In genomic region chr11:123360267-123360936, GRCh38 we compare ENCODE assay signal across 16 cellular contexts.
DNase-seq lines count a peak whose midpoint lies in the region; ATAC-seq and TF ChIP-seq lines count a peak whose summit lies in the region.
"Had no signal": no experiment of that assay in that cellular context is flagged by ENCODE, and none has a peak within 500 bp of the region (broad histone marks: within the 10 kb centered on the region; RNA-seq: fewer than 3 reads in every experiment).

No MANE protein-coding gene starts in this region.

- no peaks in the 10 kb centered on the region for H3K9me3 Mint-ChIP-seq in activated naive CD4-positive, alpha-beta T cell treated with anti-CD3 and anti-CD28 coated beads for 36 hours
- H3K9me3 Mint-ChIP-seq in activated naive CD8-positive, alpha-beta T cell treated with anti-CD3 and anti-CD28 coated beads, Interleukin-2, amount 10 ng/mL, durations not matched to agents 7 days and 5 days: no peaks in the 10 kb centered on the region
- no peaks in the 10 kb centered on the region for H3K9me3 Mint-ChIP-seq in neural crest cell
- H3K9me3 Mint-ChIP-seq: GM23338 had no signal

- H3K27ac Mint-ChIP-seq in activated naive CD4-positive, alpha-beta T cell treated with anti-CD3 and anti-CD28 coated beads for 36 hours: no peak overlapping the region
- H3K27ac Mint-ChIP-seq in T-helper 17 cell: no peak overlapping the region
- H3K27ac Mint-ChIP-seq in activated naive CD8-positive, alpha-beta T cell treated with anti-CD3 and anti-CD28 coated beads, Interleukin-2, amount 10 ng/mL, durations not matched to agents 7 days and 5 days: no peak overlapping the region
- H3K27ac Mint-ChIP-seq in neural crest cell (ENCODE audit: unreplicated experiment): no peak overlapping the region
- H3K27ac Mint-ChIP-seq: B cell, GM23338 had no signal

- H3K27me3 Mint-ChIP-seq in activated naive CD4-positive, alpha-beta T cell treated with anti-CD3 and anti-CD28 coated beads for 36 hours (ENCODE audit: low read depth): peaks cover 44% of the 10 kb centered on the region
- H3K27me3 Mint-ChIP-seq in T-helper 17 cell (peaks cover 60% of the 10 kb centered on the region), neural crest cell (ENCODE audit: low read depth) (peaks cover 81% of the 10 kb centered on the region)
- peaks cover 16% of the 10 kb centered on the region for H3K27me3 Mint-ChIP-seq in activated naive CD8-positive, alpha-beta T cell treated with anti-CD3 and anti-CD28 coated beads, Interleukin-2, amount 10 ng/mL, durations not matched to agents 7 days and 5 days

- DNase-seq in activated naive CD4-positive, alpha-beta T cell treated with anti-CD3 and anti-CD28 coated beads for 36 hours: no peak
- no peak for DNase-seq in activated naive CD4-positive, alpha-beta T cell treated with Interleukin-2 at 50 U/mL for 16 hours
- DNase-seq in T-helper 17 cell (no peak), neural crest cell (ENCODE audit: low read depth, low spot score) (no peak), UCSD-AML1 (lab: John Stamatoyannopoulos, UW; ENCODE audit: unreplicated experiment) (no peak), NCI-H1417 (lab: John Stamatoyannopoulos, UW) (no peak), kidney glomerular epithelial cell (lab: John Stamatoyannopoulos, UW) (no peak)
- no peak for DNase-seq in activated naive CD8-positive, alpha-beta T cell treated with anti-CD3 and anti-CD28 coated beads, Interleukin-2, amount 10 ng/mL, durations not matched to agents 7 days and 5 days
- DNase-seq: CD4-positive, alpha-beta memory T cell; DMS79 treated with DMSO at 0.1 percent for 48 hours; GDM1; NCI-H2227 treated with DMSO at 0.1 percent for 48 hours; NCI-H526; NK-92 treated with Interleukin-12 subunit alpha and Interleukin-12 subunit beta, amount 100 ng/mL, for 24 hours had no signal

- H3K4me3 Mint-ChIP-seq in activated naive CD4-positive, alpha-beta T cell treated with anti-CD3 and anti-CD28 coated beads for 36 hours: peak overlapping the region; percentile 12
- H3K4me3 Mint-ChIP-seq in T-helper 17 cell: peak overlapping the region; percentile 71
- peak overlapping the region; percentile 100 for H3K4me3 Mint-ChIP-seq in activated naive CD8-positive, alpha-beta T cell treated with anti-CD3 and anti-CD28 coated beads, Interleukin-2, amount 10 ng/mL, durations not matched to agents 7 days and 5 days
- peak overlapping the region; percentile 1 for H3K4me3 Mint-ChIP-seq in neural crest cell
- H3K4me3 Mint-ChIP-seq: B cell, GM23338 had no signal

- no peak for TF ChIP-seq CTCF in neural crest cell (conservative IDR thresholded peaks at IDR 0.05)

- CTCF ChIA-PET in activated naive CD4-positive, alpha-beta T cell treated with anti-CD3 and anti-CD28 coated beads for 36 hours (lab: Charles Lee): interaction anchor here (0.6 to 0.9 kb wide), 2 partner anchors 9 to 21 kb away, joined by 3 read pairs; no protein-coding TSS in a partner anchor

- H3K36me3 Mint-ChIP-seq in activated naive CD4-positive, alpha-beta T cell treated with anti-CD3 and anti-CD28 coated beads for 36 hours (ENCODE audit: low read depth): no peaks in the 10 kb centered on the region
- H3K36me3 Mint-ChIP-seq in T-helper 17 cell (ENCODE audit: low read depth): peaks cover 4% of the 10 kb centered on the region
- peaks cover 20% of the 10 kb centered on the region for H3K36me3 Mint-ChIP-seq in activated naive CD8-positive, alpha-beta T cell treated with anti-CD3 and anti-CD28 coated beads, Interleukin-2, amount 10 ng/mL, durations not matched to agents 7 days and 5 days
- no peaks in the 10 kb centered on the region for H3K36me3 Mint-ChIP-seq in neural crest cell (ENCODE audit: low read depth)
- H3K36me3 Mint-ChIP-seq: CD4-positive, alpha-beta memory T cell had no signal

- intact Hi-C loops in activated naive CD4-positive, alpha-beta T cell treated with anti-CD3 and anti-CD28 coated beads for 36 hours (cut with micrococcal nuclease): no loop called here

- POLR2A ChIA-PET in activated naive CD8-positive, alpha-beta T cell treated with anti-CD3 and anti-CD28 coated beads, Interleukin-2, amount 10 ng/mL, durations not matched to agents 7 days and 5 days (lab: Charles Lee): no interaction called here

- no peaks in the 10 kb centered on the region for H3K9me3 ChIP-seq in T-helper 17 cell (ENCODE audit: control insufficient read depth, low read length, poor library complexity, severe bottlenecking)

- ATAC-seq in T-helper 17 cell: no peak
- no peak for ATAC-seq in activated naive CD8-positive, alpha-beta T cell treated with anti-CD3 and anti-CD28 coated beads, Interleukin-2, amount 10 ng/mL, durations not matched to agents 7 days and 5 days (ENCODE audit: low read depth)
- ATAC-seq: GM23338 had no signal

- H3K4me1 Mint-ChIP-seq in activated naive CD4-positive, alpha-beta T cell treated with anti-CD3 and anti-CD28 coated beads for 36 hours (ENCODE audit: low read depth): peaks cover 43% of the 10 kb centered on the region
- H3K4me1 Mint-ChIP-seq in T-helper 17 cell (peaks cover 26% of the 10 kb centered on the region), neural crest cell (peaks cover 7% of the 10 kb centered on the region)
- peaks cover 49% of the 10 kb centered on the region for H3K4me1 Mint-ChIP-seq in activated naive CD8-positive, alpha-beta T cell treated with anti-CD3 and anti-CD28 coated beads, Interleukin-2, amount 10 ng/mL, durations not matched to agents 7 days and 5 days

Comparison
In these comparisons a context has a peak if more than half of its experiments do, and no peak if none do; other contexts are left out.
1. H3K4me3 Mint-ChIP-seq: peak in every context shown above with its lines; median percentile 100 in activated naive CD8-positive, alpha-beta T cell treated with anti-CD3 and anti-CD28 coated beads, Interleukin-2, amount 10 ng/mL, durations not matched to agents 7 days and 5 days; 71 in T-helper 17 cell; 12 in activated naive CD4-positive, alpha-beta T cell treated with anti-CD3 and anti-CD28 coated beads for 36 hours; 1 in neural crest cell.